In the genomic region with DNA sequence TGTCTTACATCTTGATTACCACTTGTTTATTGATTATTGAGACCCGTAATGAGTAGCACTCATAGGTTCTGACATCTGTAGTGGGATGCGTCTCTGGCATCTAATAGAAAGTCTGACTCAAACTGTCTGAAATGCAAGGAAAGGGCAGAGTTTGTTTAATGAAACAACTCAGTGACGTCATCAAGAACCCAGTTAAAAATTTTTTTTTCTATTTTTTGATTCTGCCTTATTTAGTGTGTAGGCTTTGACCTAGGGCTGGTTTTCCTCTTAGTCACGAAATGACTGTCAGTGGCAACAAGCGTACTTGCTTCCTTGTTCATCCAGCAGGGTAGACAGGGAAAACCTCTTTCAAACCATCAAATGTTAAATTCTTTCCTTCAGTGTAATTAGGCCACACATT, we compare ENCODE assay signal across 16 cellular contexts. TPM values are rescaled to one million over a fixed set of nuclear protein-coding genes. Genes with fewer than 3 reads are reported as not detected.
DNase-seq lines count a peak whose midpoint lies in the region; ATAC-seq and TF ChIP-seq lines count a peak whose summit lies in the region.
"Had no signal": no experiment of that assay in that cellular context is flagged by ENCODE, and none has a peak within 500 bp of the region (broad histone marks: within the 10 kb centered on the region; RNA-seq: fewer than 3 reads in every experiment).

No MANE protein-coding gene starts in this region.

- no peak overlapping the region for H3K4me3 ChIP-seq in choroid plexus epithelial cell (ENCODE audit: low read depth, low read length)
- no peak overlapping the region for H3K4me3 ChIP-seq in mucosa of descending colon
- no peak overlapping the region for H3K4me3 ChIP-seq in CD8-positive, alpha-beta memory T cell (ENCODE audit: low read length)
- H3K4me3 ChIP-seq: breast epithelium, HAP-1, sigmoid colon, SK-N-MC had no signal

- CTCF ChIA-PET in CD8-positive, alpha-beta memory T cell (lab: Charles Lee), result no interaction called here

- no peaks in the 10 kb centered on the region for H3K4me1 ChIP-seq in mucosa of descending colon (ENCODE audit: low read depth)
- peaks cover 6% of the 10 kb centered on the region for H3K4me1 ChIP-seq in CD8-positive, alpha-beta memory T cell (ENCODE audit: insufficient read depth, low read length)
- H3K4me1 ChIP-seq: breast epithelium, sigmoid colon had no signal

- TF ChIP-seq CTCF in choroid plexus epithelial cell (conservative IDR thresholded peaks at IDR 0.05; ENCODE audit: low read depth, low read length) (peak; percentile 19), neural crest cell (conservative IDR thresholded peaks at IDR 0.05) (no peak), mucosa of descending colon (IDR thresholded peaks at IDR 0.05) (no peak)

- no peak overlapping the region for H3K27ac Mint-ChIP-seq in neural crest cell (ENCODE audit: unreplicated experiment)
- H3K27ac Mint-ChIP-seq in CD8-positive, alpha-beta memory T cell, result no peak overlapping the region

- H3K36me3 Mint-ChIP-seq in neural crest cell (ENCODE audit: low read depth), result no peaks in the 10 kb centered on the region
- peaks cover 0 to 3% (median 0%) of the 10 kb centered on the region in 3 donors for H3K36me3 Mint-ChIP-seq in CD8-positive, alpha-beta memory T cell

- H3K27me3 ChIP-seq in CD8-positive, alpha-beta memory T cell (ENCODE audit: insufficient read depth, low read length, poor library complexity, severe bottlenecking), result no peaks in the 10 kb centered on the region
- H3K27me3 ChIP-seq: sigmoid colon had no signal

- H3K36me3 ChIP-seq in mucosa of descending colon (ENCODE audit: low read depth), result no peaks in the 10 kb centered on the region
- no peaks in the 10 kb centered on the region for H3K36me3 ChIP-seq in CD8-positive, alpha-beta memory T cell (ENCODE audit: insufficient read depth, low read length)
- H3K36me3 ChIP-seq: breast epithelium, HAP-1, sigmoid colon had no signal

- peaks cover 12% of the 10 kb centered on the region for H3K4me1 Mint-ChIP-seq in neural crest cell
- H3K4me1 Mint-ChIP-seq in CD8-positive, alpha-beta memory T cell, result peaks cover 11 to 16% (median 13%) of the 10 kb centered on the region in 3 donors

- no peak for ATAC-seq in mucosa of descending colon
- no peak for ATAC-seq in GM19463 (IDR thresholded peaks at IDR 0.05; ENCODE audit: unreplicated experiment)

- no peaks in the 10 kb centered on the region for H3K9me3 ChIP-seq in mucosa of descending colon
- H3K9me3 ChIP-seq in CD8-positive, alpha-beta memory T cell (ENCODE audit: low read length), result no peaks in the 10 kb centered on the region
- H3K9me3 ChIP-seq: breast epithelium, HAP-1, sigmoid colon had no signal

- in situ Hi-C loops in Caki2 (cut with HindIII; ENCODE audit: low pct_unique_long_range_greater_than_20kb, low sequenced_read_pairs), result no loop called here

- peaks cover 24% of the 10 kb centered on the region for H3K27me3 Mint-ChIP-seq in neural crest cell (ENCODE audit: low read depth)
- peaks cover 4 to 10% of the 10 kb centered on the region in 2 donors for H3K27me3 Mint-ChIP-seq in CD8-positive, alpha-beta memory T cell

- intact Hi-C loops in mucosa of descending colon (cut with DNase I, micrococcal nuclease), result loop anchor here in 1 of 2 donors (10.0 kb wide), 1 partner anchor 922 kb away; a partner anchor contains a TSS

- H3K4me3 Mint-ChIP-seq in neural crest cell, result peak overlapping the region; percentile 67
- H3K4me3 Mint-ChIP-seq in CD8-positive, alpha-beta memory T cell, result no peak overlapping the region

- no peak overlapping the region for H3K27ac ChIP-seq in CD8-positive, alpha-beta memory T cell (ENCODE audit: low read depth, low read length)
- H3K27ac ChIP-seq: breast epithelium, sigmoid colon, SK-N-MC had no signal

- H3K9me3 Mint-ChIP-seq in neural crest cell, result no peaks in the 10 kb centered on the region
- H3K9me3 Mint-ChIP-seq in CD8-positive, alpha-beta memory T cell, result no peaks in the 10 kb centered on the region

- DNase-seq in Caki2 (ENCODE audit: low read depth) (peak; percentile 81), M059J (ENCODE audit: low read depth) (peak; percentile 88), choroid plexus epithelial cell (ENCODE audit: low read depth) (peak; percentile 85), neural crest cell (ENCODE audit: low read depth, low spot score) (no peak), mucosa of descending colon (no peak), T-helper 1 cell (no peak)
- DNase-seq in CD8-positive, alpha-beta memory T cell, result no peak
- DNase-seq: activated CD4-positive, CD25-positive, alpha-beta regulatory T cell; activated T-cell treated with anti-CD3 and anti-CD28 coated beads for 4 hours; NCI-H1930; sigmoid colon; substantia nigra had no signal

- POLR2A ChIA-PET in CD8-positive, alpha-beta memory T cell (lab: Charles Lee), result interaction anchor here (0.6 kb wide), 1 partner anchor 563 kb away, joined by 3 read pairs; no protein-coding TSS in a partner anchor

RNA-seq across cellular contexts. Expression of a gene that starts 3.1 kb away (rescaled TPM):
- total RNA-seq in Caki2 (2014; rRNA removed; shearing (Covaris generic); ENCODE audit: low replicate concordance), result 0.34 and 0.35 TPM in 2 replicates
- total RNA-seq in M059J (2014; rRNA removed; shearing (Covaris generic)), result 3.0 and 4.4 TPM in 2 replicates
- total RNA-seq in neural crest cell, result 3.7 and 4.0 TPM in 2 replicates
- 1 to 10 TPM; 4.0 to 7.5 (median 4.4) TPM for total RNA-seq in mucosa of descending colon
- total RNA-seq in CD8-positive, alpha-beta memory T cell, result 1 to 10 TPM; 1.5 to 2.6 TPM
- polyA plus RNA-seq in CD8-positive, alpha-beta memory T cell, result 1.2 TPM

Comparison
In these comparisons a context has a peak if more than half of its experiments do, and no peak if none do; other contexts are left out.
1. DNase-seq: peak in Caki2 (single experiment), M059J (single experiment) and choroid plexus epithelial cell (single experiment); none in neural crest cell (single experiment), mucosa of descending colon (0 of 3), T-helper 1 cell (0 of 5) and CD8-positive, alpha-beta memory T cell (0 of 5).